ENCODE assay signal across 20 cellular contexts in genomic region chr13:42054798-42055499, GRCh38. TPM values are rescaled to one million over a fixed set of nuclear protein-coding genes. Genes with fewer than 3 reads are reported as not detected.
DNase-seq lines count a peak whose midpoint lies in the region; ATAC-seq, FAIRE-seq and TF ChIP-seq lines count a peak whose summit lies in the region.
"Had no signal": no experiment of that assay in that cellular context is flagged by ENCODE, and none has a peak within 500 bp of the region (broad histone marks: within the 10 kb centered on the region; RNA-seq: fewer than 3 reads in every experiment).

No MANE protein-coding gene starts in this region.

- intact Hi-C loops in left ventricle myocardium superior (cut with micrococcal nuclease), result no loop called here
- intact Hi-C loops in cardiac septum (cut with DNase I), result no loop called here
- intact Hi-C loops in ascending aorta (cut with DNase I), result no loop called here

- peak overlapping the region; percentile 6 to 14 for H3K27ac ChIP-seq in ascending aorta
- no peak overlapping the region for H3K27ac ChIP-seq in small intestine (ENCODE audit: low read depth in 1 of 2, low read length in 1 of 2)
- H3K27ac ChIP-seq: GM23248, PC-9, SJSA1 had no signal

- WGBS in small intestine, 3 donors, result 86 to 94% (median 86%) methylated on average over 5 of the region's 5 CpGs

- DNase-seq in left ventricle myocardium superior (no peak), cardiac septum (ENCODE audit: low spot score) (no peak), MG63 (peak; percentile 9), ascending aorta (ENCODE audit: low spot score in 2 of 2) (no peak), small intestine (no peak), BE2C (no peak)
- DNase-seq: C1 segment of cervical spinal cord, DMS79 treated with DMSO at 0.1 percent for 48 hours, GM23248, IMR-90, NCI-H1105 treated with DMSO at 0.1 percent for 48 hours, NCI-H1694 treated with DMSO at 0.1 percent for 48 hours, NCI-H2227 treated with DMSO at 0.1 percent for 48 hours, NCI-H524, NCI-H82, PC-9 had no signal

- ATAC-seq in left ventricle myocardium superior (peak; percentile 47), GM21526 (IDR thresholded peaks at IDR 0.05; ENCODE audit: low FRiP score, unreplicated experiment) (no peak)
- ATAC-seq: HCT116 had no signal

- H3K9me3 ChIP-seq in MG63 (no peaks in the 10 kb centered on the region), ascending aorta (no peaks in the 10 kb centered on the region), small intestine (ENCODE audit: control insufficient read depth, low read depth) (no peaks in the 10 kb centered on the region), BE2C (no peaks in the 10 kb centered on the region)
- H3K9me3 ChIP-seq: SJSA1 had no signal

- H3K4me1 ChIP-seq in ascending aorta (peaks cover 0 to 12% of the 10 kb centered on the region in 2 donors), small intestine (ENCODE audit: control insufficient read depth in 2 of 2, insufficient read depth in 1 of 2, low read depth in 1 of 2, low read length in 1 of 2) (no peaks in the 10 kb centered on the region), BE2C (no peaks in the 10 kb centered on the region)
- H3K4me1 ChIP-seq: SJSA1 had no signal

- H3K4me3 ChIP-seq in MG63 (peak overlapping the region; percentile 34; the same call in 1 of the 2 replicates), ascending aorta (peak overlapping the region in 1 of 2 donors; percentile 3), small intestine (ENCODE audit: low read depth in 1 of 2, low read length in 2 of 2) (no peak overlapping the region), BE2C (ENCODE audit: low read depth, low read length) (no peak overlapping the region)
- H3K4me3 ChIP-seq: GM23248, PC-9, SJSA1 had no signal

- H3K36me3 ChIP-seq in MG63 (peaks cover 7% of the 10 kb centered on the region), ascending aorta (peaks cover 0 to 3% of the 10 kb centered on the region in 2 donors), small intestine (ENCODE audit: control insufficient read depth in 2 of 2, insufficient read depth in 2 of 2, low read length in 2 of 2) (no peaks in the 10 kb centered on the region), BE2C (no peaks in the 10 kb centered on the region)

- FAIRE-seq in small intestine (lab: Jason Lieb, UNC), result no peak
- FAIRE-seq: HTR-8/SVneo had no signal

- H3K27me3 ChIP-seq in MG63 (no peaks in the 10 kb centered on the region), ascending aorta (no peaks in the 10 kb centered on the region), small intestine (ENCODE audit: control insufficient read depth in 2 of 2, insufficient read depth in 2 of 2, low read length in 2 of 2) (no peaks in the 10 kb centered on the region), BE2C (no peaks in the 10 kb centered on the region)
- H3K27me3 ChIP-seq: SJSA1 had no signal

- no peak for TF ChIP-seq CTCF in ascending aorta (IDR thresholded peaks at IDR 0.05)
- no peak for TF ChIP-seq CTCF in BE2C (IDR thresholded peaks at IDR 0.05; ENCODE audit: low read depth, low read length)

RNA-seq across cellular contexts. Expression of gene DGKH, which starts 6.5 kb away (rescaled TPM):
- total RNA-seq in left ventricle myocardium superior (5.2 TPM), cardiac septum (13.5 TPM), ascending aorta (16.0 TPM)
- 1.4 and 3.7 TPM in 2 replicates for total RNA-seq in MG63 (2014; rRNA removed; shearing (Covaris generic); ENCODE audit: low replicate concordance)
- polyA plus RNA-seq in small intestine, result 1 to 10 TPM in 1 of 3 donors, under 1 TPM in 2; 0.45 to 3.4 (median 0.54) TPM
- polyA plus RNA-seq in BE2C (2012; ENCODE audit: insufficient read depth, insufficient read length, low read depth), result 0.56 TPM

Comparison
In these comparisons a context has a peak if more than half of its experiments do, and no peak if none do; other contexts are left out.
1. H3K27ac ChIP-seq: peak in ascending aorta (2 of 2); none in small intestine (0 of 2).